Comparison of ENCODE assay signal across 2 cellular contexts in the genomic region with DNA sequence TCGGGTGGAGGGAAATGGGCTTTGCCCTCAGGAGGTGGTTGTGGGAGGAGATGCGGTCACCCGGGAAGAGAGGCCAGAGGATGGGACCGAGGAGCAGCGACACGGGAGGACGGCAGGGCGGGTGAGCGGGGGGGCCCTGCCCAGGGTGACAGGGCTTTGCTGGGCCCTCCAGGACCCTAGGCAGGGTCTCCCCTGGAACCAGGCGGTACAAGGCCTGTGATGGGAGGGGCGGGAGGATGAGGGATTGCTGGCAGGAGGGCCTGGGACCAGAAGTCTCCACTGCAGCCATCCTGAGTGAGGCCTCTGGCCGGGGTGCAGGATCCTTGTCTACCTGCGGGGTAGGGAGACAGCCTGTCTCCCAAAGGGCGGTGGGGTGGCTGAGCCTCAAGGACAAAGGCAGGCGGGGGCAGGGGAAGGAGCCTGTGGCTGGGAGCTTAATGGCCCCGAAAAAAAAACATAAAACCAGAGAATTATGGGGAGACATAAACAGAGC.
TF ChIP-seq lines count a peak whose summit lies in the region.

No MANE protein-coding gene starts in this region.

TF ChIP-seq in SK-N-SH, 30 proteins besides CTCF, POLR2A, EP300 and RAD21:
- TF ChIP-seq, protein P1, sequence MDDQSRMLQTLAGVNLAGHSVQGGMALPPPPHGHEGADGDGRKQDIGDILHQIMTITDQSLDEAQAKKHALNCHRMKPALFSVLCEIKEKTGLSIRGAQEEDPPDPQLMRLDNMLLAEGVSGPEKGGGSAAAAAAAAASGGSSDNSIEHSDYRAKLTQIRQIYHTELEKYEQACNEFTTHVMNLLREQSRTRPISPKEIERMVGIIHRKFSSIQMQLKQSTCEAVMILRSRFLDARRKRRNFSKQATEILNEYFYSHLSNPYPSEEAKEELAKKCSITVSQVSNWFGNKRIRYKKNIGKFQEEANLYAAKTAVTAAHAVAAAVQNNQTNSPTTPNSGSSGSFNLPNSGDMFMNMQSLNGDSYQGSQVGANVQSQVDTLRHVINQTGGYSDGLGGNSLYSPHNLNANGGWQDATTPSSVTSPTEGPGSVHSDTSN (IDR thresholded peaks at IDR 0.05) = no peak
- TF ChIP-seq, protein P2, sequence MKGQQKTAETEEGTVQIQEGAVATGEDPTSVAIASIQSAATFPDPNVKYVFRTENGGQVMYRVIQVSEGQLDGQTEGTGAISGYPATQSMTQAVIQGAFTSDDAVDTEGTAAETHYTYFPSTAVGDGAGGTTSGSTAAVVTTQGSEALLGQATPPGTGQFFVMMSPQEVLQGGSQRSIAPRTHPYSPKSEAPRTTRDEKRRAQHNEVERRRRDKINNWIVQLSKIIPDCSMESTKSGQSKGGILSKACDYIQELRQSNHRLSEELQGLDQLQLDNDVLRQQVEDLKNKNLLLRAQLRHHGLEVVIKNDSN (IDR thresholded peaks at IDR 0.05; ENCODE audit: borderline replicate concordance, low read depth) = no peak
- no peak for TF ChIP-seq FOXJ3 (CRISPR knock-in tag; IDR thresholded peaks at IDR 0.05)
- TF ChIP-seq TAF1 (IDR thresholded peaks at IDR 0.05; ENCODE audit: borderline replicate concordance, low read depth, low read length) = no peak
- no peak for TF ChIP-seq GABPA (IDR thresholded peaks at IDR 0.05; ENCODE audit: low read depth)
- TF ChIP-seq YY1 (IDR thresholded peaks at IDR 0.05; ENCODE audit: low read depth) = no peak
- no peak for TF ChIP-seq POLR2AphosphoS5 (IDR thresholded peaks at IDR 0.05; ENCODE audit: low read depth, low read length)
- no peak for TF ChIP-seq FOXM1 (IDR thresholded peaks at IDR 0.05; ENCODE audit: low read depth)
- no peak for TF ChIP-seq NRF1 (IDR thresholded peaks at IDR 0.05; ENCODE audit: low read depth, low read length)
- TF ChIP-seq FOSL2 (IDR thresholded peaks at IDR 0.05; ENCODE audit: borderline replicate concordance, low read depth) = no peak
- TF ChIP-seq CHD2 (IDR thresholded peaks at IDR 0.05; ENCODE audit: low read length, partially characterized antibody) = no peak
TF ChIP-seq in SK-N-SH: peak in this region for 0.

TF ChIP-seq in SK-N-SH treated with all-trans-retinoic acid at 6 μM for 48 hours, 23 proteins besides CTCF, POLR2A, EP300 and RAD21 (continued from another document):
- TF ChIP-seq, protein P3, sequence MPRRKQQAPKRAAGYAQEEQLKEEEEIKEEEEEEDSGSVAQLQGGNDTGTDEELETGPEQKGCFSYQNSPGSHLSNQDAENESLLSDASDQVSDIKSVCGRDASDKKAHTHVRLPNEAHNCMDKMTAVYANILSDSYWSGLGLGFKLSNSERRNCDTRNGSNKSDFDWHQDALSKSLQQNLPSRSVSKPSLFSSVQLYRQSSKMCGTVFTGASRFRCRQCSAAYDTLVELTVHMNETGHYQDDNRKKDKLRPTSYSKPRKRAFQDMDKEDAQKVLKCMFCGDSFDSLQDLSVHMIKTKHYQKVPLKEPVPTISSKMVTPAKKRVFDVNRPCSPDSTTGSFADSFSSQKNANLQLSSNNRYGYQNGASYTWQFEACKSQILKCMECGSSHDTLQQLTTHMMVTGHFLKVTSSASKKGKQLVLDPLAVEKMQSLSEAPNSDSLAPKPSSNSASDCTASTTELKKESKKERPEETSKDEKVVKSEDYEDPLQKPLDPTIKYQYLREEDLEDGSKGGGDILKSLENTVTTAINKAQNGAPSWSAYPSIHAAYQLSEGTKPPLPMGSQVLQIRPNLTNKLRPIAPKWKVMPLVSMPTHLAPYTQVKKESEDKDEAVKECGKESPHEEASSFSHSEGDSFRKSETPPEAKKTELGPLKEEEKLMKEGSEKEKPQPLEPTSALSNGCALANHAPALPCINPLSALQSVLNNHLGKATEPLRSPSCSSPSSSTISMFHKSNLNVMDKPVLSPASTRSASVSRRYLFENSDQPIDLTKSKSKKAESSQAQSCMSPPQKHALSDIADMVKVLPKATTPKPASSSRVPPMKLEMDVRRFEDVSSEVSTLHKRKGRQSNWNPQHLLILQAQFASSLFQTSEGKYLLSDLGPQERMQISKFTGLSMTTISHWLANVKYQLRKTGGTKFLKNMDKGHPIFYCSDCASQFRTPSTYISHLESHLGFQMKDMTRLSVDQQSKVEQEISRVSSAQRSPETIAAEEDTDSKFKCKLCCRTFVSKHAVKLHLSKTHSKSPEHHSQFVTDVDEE (CRISPR knock-in tag; IDR thresholded peaks at IDR 0.05) = no peak
- no peak for TF ChIP-seq ARNTL (CRISPR knock-in tag; IDR thresholded peaks at IDR 0.05; ENCODE audit: borderline replicate concordance, low read depth)
- TF ChIP-seq, protein P4, sequence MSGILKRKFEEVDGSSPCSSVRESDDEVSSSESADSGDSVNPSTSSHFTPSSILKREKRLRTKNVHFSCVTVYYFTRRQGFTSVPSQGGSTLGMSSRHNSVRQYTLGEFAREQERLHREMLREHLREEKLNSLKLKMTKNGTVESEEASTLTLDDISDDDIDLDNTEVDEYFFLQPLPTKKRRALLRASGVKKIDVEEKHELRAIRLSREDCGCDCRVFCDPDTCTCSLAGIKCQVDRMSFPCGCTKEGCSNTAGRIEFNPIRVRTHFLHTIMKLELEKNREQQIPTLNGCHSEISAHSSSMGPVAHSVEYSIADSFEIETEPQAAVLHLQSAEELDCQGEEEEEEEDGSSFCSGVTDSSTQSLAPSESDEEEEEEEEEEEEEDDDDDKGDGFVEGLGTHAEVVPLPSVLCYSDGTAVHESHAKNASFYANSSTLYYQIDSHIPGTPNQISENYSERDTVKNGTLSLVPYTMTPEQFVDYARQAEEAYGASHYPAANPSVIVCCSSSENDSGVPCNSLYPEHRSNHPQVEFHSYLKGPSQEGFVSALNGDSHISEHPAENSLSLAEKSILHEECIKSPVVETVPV (CRISPR knock-in tag; IDR thresholded peaks at IDR 0.05) = no peak
- TF ChIP-seq ZNF8 (CRISPR knock-in tag; IDR thresholded peaks at IDR 0.05) = no peak
- no peak for TF ChIP-seq TOX (CRISPR knock-in tag; IDR thresholded peaks at IDR 0.05; ENCODE audit: borderline replicate concordance)
- TF ChIP-seq BACH2 (CRISPR knock-in tag; IDR thresholded peaks at IDR 0.05; ENCODE audit: borderline replicate concordance) = no peak
- no peak for TF ChIP-seq ZNF70 (CRISPR knock-in tag; IDR thresholded peaks at IDR 0.05)
- TF ChIP-seq OSR1 (CRISPR knock-in tag; IDR thresholded peaks at IDR 0.05) = no peak
- TF ChIP-seq, protein P5, sequence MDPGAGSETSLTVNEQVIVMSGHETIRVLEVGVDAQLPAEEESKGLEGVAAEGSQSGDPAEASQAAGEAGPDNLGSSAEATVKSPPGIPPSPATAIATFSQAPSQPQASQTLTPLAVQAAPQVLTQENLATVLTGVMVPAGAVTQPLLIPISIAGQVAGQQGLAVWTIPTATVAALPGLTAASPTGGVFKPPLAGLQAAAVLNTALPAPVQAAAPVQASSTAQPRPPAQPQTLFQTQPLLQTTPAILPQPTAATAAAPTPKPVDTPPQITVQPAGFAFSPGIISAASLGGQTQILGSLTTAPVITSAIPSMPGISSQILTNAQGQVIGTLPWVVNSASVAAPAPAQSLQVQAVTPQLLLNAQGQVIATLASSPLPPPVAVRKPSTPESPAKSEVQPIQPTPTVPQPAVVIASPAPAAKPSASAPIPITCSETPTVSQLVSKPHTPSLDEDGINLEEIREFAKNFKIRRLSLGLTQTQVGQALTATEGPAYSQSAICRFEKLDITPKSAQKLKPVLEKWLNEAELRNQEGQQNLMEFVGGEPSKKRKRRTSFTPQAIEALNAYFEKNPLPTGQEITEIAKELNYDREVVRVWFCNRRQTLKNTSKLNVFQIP (CRISPR knock-in tag; IDR thresholded peaks at IDR 0.05; ENCODE audit: borderline replicate concordance, low read depth) = no peak
- TF ChIP-seq, protein P6, sequence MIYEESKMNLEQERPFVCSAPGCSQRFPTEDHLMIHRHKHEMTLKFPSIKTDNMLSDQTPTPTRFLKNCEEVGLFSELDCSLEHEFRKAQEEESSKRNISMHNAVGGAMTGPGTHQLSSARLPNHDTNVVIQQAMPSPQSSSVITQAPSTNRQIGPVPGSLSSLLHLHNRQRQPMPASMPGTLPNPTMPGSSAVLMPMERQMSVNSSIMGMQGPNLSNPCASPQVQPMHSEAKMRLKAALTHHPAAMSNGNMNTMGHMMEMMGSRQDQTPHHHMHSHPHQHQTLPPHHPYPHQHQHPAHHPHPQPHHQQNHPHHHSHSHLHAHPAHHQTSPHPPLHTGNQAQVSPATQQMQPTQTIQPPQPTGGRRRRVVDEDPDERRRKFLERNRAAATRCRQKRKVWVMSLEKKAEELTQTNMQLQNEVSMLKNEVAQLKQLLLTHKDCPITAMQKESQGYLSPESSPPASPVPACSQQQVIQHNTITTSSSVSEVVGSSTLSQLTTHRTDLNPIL (CRISPR knock-in tag; IDR thresholded peaks at IDR 0.05; ENCODE audit: low read depth) = no peak
- no peak for TF ChIP-seq TCF4 (CRISPR knock-in tag; IDR thresholded peaks at IDR 0.05; ENCODE audit: borderline replicate concordance)
- TF ChIP-seq ZC3H10 (CRISPR knock-in tag; IDR thresholded peaks at IDR 0.05) = no peak
- TF ChIP-seq ISL1 (CRISPR knock-in tag; IDR thresholded peaks at IDR 0.05) = no peak
- TF ChIP-seq RARB (CRISPR knock-in tag; IDR thresholded peaks at IDR 0.05) = no peak
- TF ChIP-seq ZFP30 (CRISPR knock-in tag; IDR thresholded peaks at IDR 0.05) = no peak
TF ChIP-seq in SK-N-SH treated with all-trans-retinoic acid at 6 μM for 48 hours: peak in this region for 0.
